18 cellular contexts compared by ENCODE assay signal in the genomic region with DNA sequence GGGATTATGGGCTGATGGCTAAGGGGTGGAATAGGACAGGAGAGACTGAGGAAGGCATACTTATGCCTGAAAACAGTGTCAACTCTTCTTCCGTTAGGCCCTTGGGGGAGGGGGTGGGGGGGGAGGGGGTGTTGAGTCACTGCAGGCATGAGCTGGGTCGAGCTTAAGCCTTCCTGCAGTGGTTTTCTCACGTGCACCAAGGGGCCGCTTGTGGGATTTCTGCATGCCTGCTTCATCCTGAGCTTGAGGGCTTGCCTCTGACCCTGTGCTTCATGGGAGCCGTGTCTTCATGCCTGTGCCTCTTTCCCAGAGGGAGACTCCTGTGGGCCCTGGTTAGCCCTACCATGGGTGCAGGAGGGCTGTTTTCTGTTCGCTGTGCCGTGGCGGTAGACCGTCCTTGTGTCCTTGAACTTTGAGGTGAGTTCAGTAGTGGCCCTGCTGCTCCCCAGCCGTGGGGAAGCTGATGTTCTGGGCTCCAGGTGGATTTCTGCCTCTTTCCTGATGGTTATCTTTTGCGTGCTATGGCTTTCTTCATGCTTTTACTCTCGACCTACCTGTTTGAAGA.
DNase-seq lines count a peak whose midpoint lies in the region; TF ChIP-seq lines count a peak whose summit lies in the region.
"Had no signal": no experiment of that assay in that cellular context is flagged by ENCODE, and none has a peak within 500 bp of the region (broad histone marks: within the 10 kb centered on the region; RNA-seq: fewer than 3 reads in every experiment).

No MANE protein-coding gene starts in this region.

- peaks cover 45% of the 10 kb centered on the region for H3K36me3 ChIP-seq in endodermal cell (ENCODE audit: control insufficient read depth, insufficient read depth, low read length)

- H3K4me2 ChIP-seq in H9 (ENCODE audit: insufficient read depth, insufficient read length, low read length), result no peak overlapping the region

- no peaks in the 10 kb centered on the region for H3K79me2 ChIP-seq in H9 (ENCODE audit: insufficient read depth, low read length)

- no CpG with 5 or more reads among the region's 12 CpGs for WGBS in H9 (ENCODE audit: extremely low coverage, insufficient read length, low lambda C conversion rate)
- WGBS in endodermal cell (ENCODE audit: insufficient coverage in 1 of 2, insufficient read length in 1 of 2), 2 experiments, result 88% methylated on average over 4 to 11 of the region's 12 CpGs

- H3K36me3 Mint-ChIP-seq in H9 (ENCODE audit: insufficient read depth in 1 of 3, low read depth in 3 of 3), result peaks cover 3 to 23% (median 20%) of the 10 kb centered on the region in 3 experiments; a peak in 6 of 7 replicates
- H3K36me3 Mint-ChIP-seq in endodermal cell (ENCODE audit: low read depth), result peaks cover 39% of the 10 kb centered on the region
- peaks cover 45% of the 10 kb centered on the region for H3K36me3 Mint-ChIP-seq in nephron progenitor cell (ENCODE audit: low read depth)

- no peak for TF ChIP-seq CTCF in H9 (conservative IDR thresholded peaks at IDR 0.05)
- TF ChIP-seq CTCF in RWPE1 (conservative IDR thresholded peaks at IDR 0.05; ENCODE audit: low read depth), result no peak
- no peak for TF ChIP-seq CTCF in endodermal cell (conservative IDR thresholded peaks at IDR 0.05)
- no peak for TF ChIP-seq CTCF in nephron progenitor cell (IDR thresholded peaks at IDR 0.05)

- H3K4me1 ChIP-seq in H9 (ENCODE audit: insufficient read depth, low read length), result peaks cover 2% of the 10 kb centered on the region; the same call in 1 of the 2 replicates
- peaks cover 9% of the 10 kb centered on the region for H3K4me1 ChIP-seq in endodermal cell (ENCODE audit: control insufficient read depth, insufficient read depth, low read length)
- H3K4me1 ChIP-seq: left lung, tibial artery had no signal

- H3K4me3 ChIP-seq in endodermal cell (ENCODE audit: low read length), result no peak overlapping the region
- H3K4me3 ChIP-seq: left lung, tibial artery had no signal

- H3K27ac Mint-ChIP-seq in H9, result peak overlapping the region; percentile 4 to 28 (median 21); a peak in 5 of 7 replicates
- peak overlapping the region; percentile 74 for H3K27ac Mint-ChIP-seq in endodermal cell
- peak overlapping the region; percentile 15 for H3K27ac Mint-ChIP-seq in nephron progenitor cell

- no peak overlapping the region for H3K56ac ChIP-seq in H9 (ENCODE audit: insufficient read length, low read depth, low read length)

- DNase-seq in H9, result no peak
- DNase-seq in RWPE1 (ENCODE audit: low spot score), result peak; percentile 24
- peak; percentile 68 for DNase-seq in endodermal cell
- DNase-seq in nephron progenitor cell, result no peak
- DNase-seq in AG08396 (ENCODE audit: low spot score), result no peak
- no peak for DNase-seq in cortex of kidney (lab: John Stamatoyannopoulos, UW)
- DNase-seq in T-helper 9 cell, result no peak
- DNase-seq in effector CD8-positive, alpha-beta T cell (lab: John Stamatoyannopoulos, UW), result no peak
- DNase-seq: activated CD4-positive, alpha-beta T cell treated with anti-CD3 and anti-CD28 coated beads for 1 hour; activated naive CD4-positive, alpha-beta T cell treated with anti-CD3 and anti-CD28 coated beads, Interleukin-2, amount 50 U/mL, for 16 hours; C1 segment of cervical spinal cord; DMS53; naive thymus-derived CD8-positive, alpha-beta T cell; right cardiac atrium; stimulated activated CD4-positive, alpha-beta T cell treated with anti-CD3 and anti-CD28 coated beads, Interleukin-2, amount 100 ng/mL, for 24 hours; tibial artery had no signal

- CTCF ChIA-PET in RWPE1 (lab: Yijun Ruan, JAX), result no interaction called here

- no peak overlapping the region for H2BK20ac ChIP-seq in H9 (ENCODE audit: low read depth, low read length, poor library complexity, severe bottlenecking)

- peaks cover 2% of the 10 kb centered on the region for H3K79me1 ChIP-seq in H9 (ENCODE audit: insufficient read depth, low read depth, low read length, poor library complexity, severe bottlenecking)

- no peak overlapping the region for H4K5ac ChIP-seq in H9 (ENCODE audit: insufficient read length, low read depth, low read length)

- H3K27me3 Mint-ChIP-seq in H9 (ENCODE audit: low read depth) (no peaks in the 10 kb centered on the region), endodermal cell (ENCODE audit: insufficient read depth) (no peaks in the 10 kb centered on the region), nephron progenitor cell (ENCODE audit: low read depth, poor library complexity) (no peaks in the 10 kb centered on the region)
- H3K27me3 Mint-ChIP-seq: central memory CD8-positive, alpha-beta T cell; naive thymus-derived CD8-positive, alpha-beta T cell had no signal

- POLR2A ChIA-PET in RWPE1 (lab: Yijun Ruan, JAX; ENCODE audit: low non-redundant PET), result no interaction called here

- H3T11ph ChIP-seq in H9 (ENCODE audit: low read length), result no peak overlapping the region

- H3K9me3 Mint-ChIP-seq in H9 (no peaks in the 10 kb centered on the region), endodermal cell (no peaks in the 10 kb centered on the region), nephron progenitor cell (no peaks in the 10 kb centered on the region)
- H3K9me3 Mint-ChIP-seq: central memory CD8-positive, alpha-beta T cell; naive thymus-derived CD8-positive, alpha-beta T cell had no signal

- H3K23me2 ChIP-seq in H9 (ENCODE audit: insufficient read length, low read depth, low read length, poor library complexity, severe bottlenecking), result no peaks in the 10 kb centered on the region

- H2BK120ac ChIP-seq in H9 (ENCODE audit: low read depth, low read length, poor library complexity, severe bottlenecking), result no peak overlapping the region

- H3K27me3 ChIP-seq in H9 (ENCODE audit: insufficient read depth, low read length) (no peaks in the 10 kb centered on the region), endodermal cell (ENCODE audit: control insufficient read depth, insufficient read depth, low read length, poor library complexity, severe bottlenecking) (no peaks in the 10 kb centered on the region)
- H3K27me3 ChIP-seq: left lung, tibial artery had no signal

- no peak overlapping the region for H4K91ac ChIP-seq in H9 (ENCODE audit: insufficient read length, low read depth, low read length)

- H2AFZ ChIP-seq in H9 (ENCODE audit: low read length), result no peak overlapping the region

- H3K9ac ChIP-seq in H9 (ENCODE audit: extremely low read depth, insufficient read length, low read length) (no peak overlapping the region), endodermal cell (ENCODE audit: extremely low read depth, low read length, poor library complexity, severe bottlenecking) (no peak overlapping the region)

- H3K23ac ChIP-seq in H9 (ENCODE audit: insufficient read length, low read depth, low read length), result no peak overlapping the region

- H2BK15ac ChIP-seq in H9 (ENCODE audit: low read depth, low read length), result no peak overlapping the region

- H3K14ac ChIP-seq in H9 (ENCODE audit: insufficient read depth, low read length), result no peak overlapping the region; the same call in 1 of the 2 replicates

- H3K18ac ChIP-seq in H9 (ENCODE audit: insufficient read length, low read depth, low read length), result no peak overlapping the region

- H4K8ac ChIP-seq in H9 (replicated peaks; ENCODE audit: insufficient read length, low read depth, low read length), result no peak overlapping the region

- H3K4me1 Mint-ChIP-seq in H9, result peaks cover 12 to 15% of the 10 kb centered on the region in 2 experiments
- H3K4me1 Mint-ChIP-seq in endodermal cell, result peaks cover 14% of the 10 kb centered on the region
- no peaks in the 10 kb centered on the region for H3K4me1 Mint-ChIP-seq in nephron progenitor cell
- H3K4me1 Mint-ChIP-seq: central memory CD8-positive, alpha-beta T cell; naive thymus-derived CD8-positive, alpha-beta T cell had no signal

- H3K27ac ChIP-seq in H9 (ENCODE audit: insufficient read length, low read depth, low read length) (no peak overlapping the region), RWPE1 (no peak overlapping the region), endodermal cell (ENCODE audit: low read depth, low read length) (no peak overlapping the region)
- H3K27ac ChIP-seq: left lung, tibial artery had no signal

- H4K20me1 ChIP-seq in H9 (ENCODE audit: control insufficient read depth, insufficient read depth, insufficient read length), result no peaks in the 10 kb centered on the region

- H2BK5ac ChIP-seq in H9 (ENCODE audit: insufficient read length, low read length), result no peak overlapping the region

- H3K4ac ChIP-seq in H9 (ENCODE audit: low read depth, low read length), result no peak overlapping the region

- H3K9me3 ChIP-seq in H9 (ENCODE audit: control insufficient read depth, low read depth, low read length), result no peaks in the 10 kb centered on the region
- no peaks in the 10 kb centered on the region for H3K9me3 ChIP-seq in endodermal cell (ENCODE audit: control insufficient read depth, low read length)
- H3K9me3 ChIP-seq: left lung, tibial artery had no signal

- H2AK5ac ChIP-seq in H9 (ENCODE audit: insufficient read length, low read length), result no peak overlapping the region

- H2BK12ac ChIP-seq in H9 (ENCODE audit: insufficient read length, low read depth, low read length), result no peak overlapping the region

- H3K4me3 Mint-ChIP-seq in H9 (no peak overlapping the region), endodermal cell (no peak overlapping the region), nephron progenitor cell (no peak overlapping the region)
- H3K4me3 Mint-ChIP-seq: central memory CD8-positive, alpha-beta T cell; naive thymus-derived CD8-positive, alpha-beta T cell had no signal

Comparison
In these comparisons a context has a peak if more than half of its experiments do, and no peak if none do; other contexts are left out.
1. DNase-seq: peak in RWPE1 (single experiment) and endodermal cell (single experiment); none in H9 (single experiment), nephron progenitor cell (single experiment), AG08396 (single experiment), cortex of kidney (single experiment), T-helper 9 cell (single experiment) and effector CD8-positive, alpha-beta T cell (single experiment).
2. H3K27ac Mint-ChIP-seq: peak in every context shown above with its lines; median percentile 74 in endodermal cell; 21 in H9; 15 in nephron progenitor cell.